11 cellular contexts compared by ENCODE assay signal in the genomic region with DNA sequence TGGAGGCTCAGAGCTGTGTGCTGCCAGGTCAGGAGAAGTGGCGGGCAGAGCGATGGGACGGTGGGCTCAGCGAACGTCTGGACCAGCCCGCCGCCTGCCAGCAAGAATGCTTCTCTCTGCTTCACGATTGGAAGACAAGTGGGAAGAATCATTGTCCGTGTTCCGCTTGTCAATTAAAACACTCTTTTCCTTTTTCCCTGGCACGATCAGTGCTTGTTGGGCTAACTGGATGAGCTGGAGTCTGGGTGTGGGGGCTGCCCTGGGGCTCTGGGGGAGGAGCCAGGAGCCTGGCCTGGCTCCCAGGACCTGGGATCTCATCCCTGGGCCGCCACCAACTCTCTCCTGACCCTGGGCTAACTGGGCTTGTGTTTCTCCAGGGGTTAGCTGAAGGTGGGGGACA. TPM values are rescaled to one million over a fixed set of nuclear protein-coding genes. Genes with fewer than 3 reads are reported as not detected.
DNase-seq lines count a peak whose midpoint lies in the region; ATAC-seq and TF ChIP-seq lines count a peak whose summit lies in the region.
"Had no signal": no experiment of that assay in that cellular context is flagged by ENCODE, and none has a peak within 500 bp of the region (broad histone marks: within the 10 kb centered on the region; RNA-seq: fewer than 3 reads in every experiment).

No MANE protein-coding gene starts in this region.

- peak overlapping the region; percentile 27 for H3K4me3 Mint-ChIP-seq in activated naive CD8-positive, alpha-beta T cell
- no peak overlapping the region for H3K4me3 Mint-ChIP-seq in activated naive CD8-positive, alpha-beta T cell treated with anti-CD3 and anti-CD28 coated beads, Interleukin-2, amount 50 U/mL, for 24 hours

- peak overlapping the region; percentile 1 to 54 for H3K9ac ChIP-seq in mucosa of rectum (ENCODE audit: low read depth in 1 of 2, low read length in 2 of 2)

- TF ChIP-seq CTCF in cardiac fibroblast (IDR thresholded peaks at IDR 0.05; ENCODE audit: low read depth, low read length) (no peak), upper lobe of left lung (IDR thresholded peaks at IDR 0.05) (no peak)

- H3K27me3 ChIP-seq in mucosa of rectum (ENCODE audit: control insufficient read depth in 2 of 2, insufficient read depth in 2 of 2, low read length in 2 of 2), result peaks cover 3 to 4% of the 10 kb centered on the region in 2 donors
- H3K27me3 ChIP-seq in upper lobe of left lung, result peaks cover 0 to 10% (median 2%) of the 10 kb centered on the region in 4 donors

- no peaks in the 10 kb centered on the region for H3K36me3 Mint-ChIP-seq in activated naive CD8-positive, alpha-beta T cell
- no peaks in the 10 kb centered on the region for H3K36me3 Mint-ChIP-seq in activated naive CD8-positive, alpha-beta T cell treated with anti-CD3 and anti-CD28 coated beads, Interleukin-2, amount 50 U/mL, for 24 hours (ENCODE audit: low read depth)

- H3K9me3 ChIP-seq in mucosa of rectum (ENCODE audit: control insufficient read depth in 2 of 2, low read length in 2 of 2) (no peaks in the 10 kb centered on the region), upper lobe of left lung (no peaks in the 10 kb centered on the region)

- TF ChIP-seq EP300 in upper lobe of left lung (IDR thresholded peaks at IDR 0.05), result no peak

- no peaks in the 10 kb centered on the region for H3K36me3 ChIP-seq in mucosa of rectum (ENCODE audit: control insufficient read depth in 2 of 2, insufficient read depth in 2 of 2, low read length in 2 of 2)
- no peaks in the 10 kb centered on the region for H3K36me3 ChIP-seq in upper lobe of left lung

- DNase-seq in activated naive CD8-positive, alpha-beta T cell treated with anti-CD3 and anti-CD28 coated beads, Interleukin-2, amount 50 U/mL, for 24 hours, result no peak
- DNase-seq in cardiac fibroblast (ENCODE audit: low read depth in 2 of 2) (peak; percentile 54 to 58), upper lobe of left lung (peak in 1 of 2 donors; percentile 59), NCI-H526 treated with DMSO at 0.1 percent for 48 hours (lab: John Stamatoyannopoulos, UW) (no peak), NCI-H187 (lab: John Stamatoyannopoulos, UW) (no peak), NCI-H526 (lab: John Stamatoyannopoulos, UW) (no peak)
- DNase-seq: NCI-H1048; stimulated activated CD4-positive, alpha-beta T cell treated with anti-CD3 and anti-CD28 coated beads, Interleukin-4, amount 100 ng/mL, for 1 hour had no signal

- H3K27me3 Mint-ChIP-seq in activated naive CD8-positive, alpha-beta T cell, result peaks cover 7% of the 10 kb centered on the region
- H3K27me3 Mint-ChIP-seq in activated naive CD8-positive, alpha-beta T cell treated with anti-CD3 and anti-CD28 coated beads, Interleukin-2, amount 50 U/mL, for 24 hours, result peaks cover 24% of the 10 kb centered on the region

- H3K27ac Mint-ChIP-seq in activated naive CD8-positive, alpha-beta T cell, result no peak overlapping the region
- H3K27ac Mint-ChIP-seq in activated naive CD8-positive, alpha-beta T cell treated with anti-CD3 and anti-CD28 coated beads, Interleukin-2, amount 50 U/mL, for 24 hours, result no peak overlapping the region
- H3K27ac Mint-ChIP-seq: activated T-helper 2 cell treated with anti-CD3 and anti-CD28 coated beads, Interferon-gamma antibody, Interleukin-2, Interleukin-4, amounts not matched to agents 10 μg/mL and 5 μg/mL and 100 μg/mL, durations not matched to agents 14 hours and 24 hours and 36 hours had no signal

- no peak for ATAC-seq in activated naive CD8-positive, alpha-beta T cell treated with anti-CD3 and anti-CD28 coated beads, Interleukin-2, amount 50 U/mL, for 24 hours
- peak in 1 of 2 donors; percentile 9 for ATAC-seq in upper lobe of left lung (ENCODE audit: low FRiP score in 2 of 2)

- no peak for TF ChIP-seq POLR2A in upper lobe of left lung (IDR thresholded peaks at IDR 0.05)

- no peaks in the 10 kb centered on the region for H3K9me3 Mint-ChIP-seq in activated naive CD8-positive, alpha-beta T cell (ENCODE audit: low read depth)
- H3K9me3 Mint-ChIP-seq in activated naive CD8-positive, alpha-beta T cell treated with anti-CD3 and anti-CD28 coated beads, Interleukin-2, amount 50 U/mL, for 24 hours, result no peaks in the 10 kb centered on the region
- H3K9me3 Mint-ChIP-seq: activated T-helper 2 cell treated with anti-CD3 and anti-CD28 coated beads, Interferon-gamma antibody, Interleukin-2, Interleukin-4, amounts not matched to agents 10 μg/mL and 5 μg/mL and 100 μg/mL, durations not matched to agents 14 hours and 24 hours and 36 hours had no signal

- H3K4me3 ChIP-seq in cardiac fibroblast (replicated peaks in 1 of 2; ENCODE audit: low read depth in 2 of 2, low read length in 2 of 2), result peak overlapping the region; percentile 84 to 90
- H3K4me3 ChIP-seq in mucosa of rectum (ENCODE audit: low read length in 2 of 2), result peak overlapping the region; percentile 25 to 57
- peak overlapping the region; percentile 14 to 60 (median 58) for H3K4me3 ChIP-seq in upper lobe of left lung

- 50 to 70% methylated on average over 11 to 12 of the region's 12 CpGs for WGBS in upper lobe of left lung, 2 donors

- H3K27ac ChIP-seq in mucosa of rectum (ENCODE audit: low read depth in 2 of 2, low read length in 2 of 2) (peak overlapping the region; percentile 63 to 83), upper lobe of left lung (peak overlapping the region; percentile 83 to 88 (median 84))

- peaks cover 4% of the 10 kb centered on the region for H3K4me1 Mint-ChIP-seq in activated naive CD8-positive, alpha-beta T cell (ENCODE audit: low read depth)
- H3K4me1 Mint-ChIP-seq in activated naive CD8-positive, alpha-beta T cell treated with anti-CD3 and anti-CD28 coated beads, Interleukin-2, amount 50 U/mL, for 24 hours, result no peaks in the 10 kb centered on the region

- H3K4me1 ChIP-seq in mucosa of rectum (ENCODE audit: control insufficient read depth in 2 of 2, insufficient read depth in 2 of 2, low read length in 2 of 2) (peaks cover 5 to 14% of the 10 kb centered on the region in 2 donors), upper lobe of left lung (peaks cover 3 to 29% (median 16%) of the 10 kb centered on the region in 4 donors)

RNA-seq across cellular contexts. Expression of a gene that starts 1.7 kb away (rescaled TPM):
- total RNA-seq in upper lobe of left lung, result 10 to 100 TPM in 5 of 6 donors, 1 to 10 TPM in 1; 7.5 to 75.4 (median 27.4) TPM
- total RNA-seq: activated T-helper 2 cell treated with anti-CD3 and anti-CD28 coated beads, Interferon-gamma antibody, Interleukin-2, Interleukin-4, amounts not matched to agents 10 μg/mL and 5 μg/mL and 100 μg/mL, durations not matched to agents 14 hours and 24 hours and 36 hours had no signal

Comparison
In these comparisons a context has a peak if more than half of its experiments do, and no peak if none do; other contexts are left out.
1. DNase-seq: peak in cardiac fibroblast (2 of 2); none in activated naive CD8-positive, alpha-beta T cell treated with anti-CD3 and anti-CD28 coated beads, Interleukin-2, amount 50 U/mL, for 24 hours (single experiment), NCI-H526 treated with DMSO at 0.1 percent for 48 hours (single experiment), NCI-H187 (0 of 2) and NCI-H526 (0 of 2).
2. Peak in every context shown above with its lines, with median percentiles within 50 percentile points of each other: H3K4me3 ChIP-seq.